ENCODE assay signal across 15 cellular contexts in the genomic region with DNA sequence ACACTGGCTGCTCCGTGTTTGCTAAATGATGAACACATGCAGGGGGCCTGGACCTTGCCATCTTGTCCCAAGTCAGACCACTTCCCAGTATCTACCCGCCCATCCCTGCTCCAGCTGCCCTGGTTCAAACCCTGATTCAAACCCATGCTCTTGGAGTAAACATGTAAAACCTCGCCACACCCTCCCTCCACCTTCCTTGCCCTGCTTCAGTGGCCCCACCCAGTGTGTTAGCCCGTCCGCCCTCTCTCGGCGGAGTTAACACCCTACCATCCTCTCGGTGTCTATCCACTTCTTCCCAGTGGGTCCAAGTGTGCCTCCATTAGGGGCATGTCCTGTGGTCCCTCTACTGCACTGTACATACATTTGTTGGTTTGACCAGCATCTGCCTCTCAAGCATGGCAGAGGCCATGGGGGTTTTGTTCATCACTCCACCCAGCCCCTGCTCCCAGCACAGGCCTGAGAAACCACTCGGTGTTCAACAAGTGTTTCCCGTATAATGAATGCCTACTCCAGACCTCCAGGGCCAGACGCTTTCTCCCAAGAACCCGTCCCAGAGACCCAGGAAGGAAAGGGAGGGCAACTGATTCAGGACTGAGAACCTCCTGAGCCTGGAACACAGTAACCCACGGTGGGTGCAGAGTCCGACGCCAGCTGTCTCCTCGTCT. TPM values are rescaled to one million over a fixed set of nuclear protein-coding genes. Genes with fewer than 3 reads are reported as not detected.
DNase-seq lines count a peak whose midpoint lies in the region; ATAC-seq and TF ChIP-seq lines count a peak whose summit lies in the region.
"Had no signal": no experiment of that assay in that cellular context is flagged by ENCODE, and none has a peak within 500 bp of the region (broad histone marks: within the 10 kb centered on the region; RNA-seq: fewer than 3 reads in every experiment).

No MANE protein-coding gene starts in this region.

- intact Hi-C loops in activated CD8-positive, alpha-beta T cell treated with anti-CD3 and anti-CD28 coated beads for 36 hours (cut with micrococcal nuclease), result no loop called here
- intact Hi-C loops in left colon (cut with DNase I, micrococcal nuclease), result no loop called here

- H3K27ac Mint-ChIP-seq in activated CD8-positive, alpha-beta T cell treated with anti-CD3 and anti-CD28 coated beads, Interleukin-2, amount 10 ng/mL, durations not matched to agents 7 days and 5 days, result peak overlapping the region; percentile 6
- no peak overlapping the region for H3K27ac Mint-ChIP-seq in activated CD8-positive, alpha-beta T cell treated with anti-CD3 and anti-CD28 coated beads for 36 hours
- peak overlapping the region; percentile 13 for H3K27ac Mint-ChIP-seq in stimulated activated memory B cell treated with anti-CD40 and anti-IgM and Interleukin-4, amounts not matched to agents 10 μg/mL and 1 μg/mL and 100 μg/mL, for 72 hours

- CTCF ChIA-PET in activated CD8-positive, alpha-beta T cell treated with anti-CD3 and anti-CD28 coated beads, Interleukin-2, amount 10 ng/mL, durations not matched to agents 7 days and 5 days (lab: Charles Lee), result no interaction called here
- CTCF ChIA-PET in activated CD8-positive, alpha-beta T cell treated with anti-CD3 and anti-CD28 coated beads for 36 hours (lab: Charles Lee), result no interaction called here
- CTCF ChIA-PET in HEK293 (lab: Yijun Ruan, JAX), result interaction anchor here (1.4 kb wide), 1 partner anchor 16 kb away, joined by 3 read pairs; no protein-coding TSS in a partner anchor

- no peaks in the 10 kb centered on the region for H3K4me1 ChIP-seq in HEK293 (ENCODE audit: control insufficient read depth, insufficient read depth, low read length)
- H3K4me1 ChIP-seq: A549 had no signal

- H3K4me1 Mint-ChIP-seq in activated CD8-positive, alpha-beta T cell treated with anti-CD3 and anti-CD28 coated beads, Interleukin-2, amount 10 ng/mL, durations not matched to agents 7 days and 5 days (ENCODE audit: low read depth), result no peaks in the 10 kb centered on the region
- H3K4me1 Mint-ChIP-seq in activated CD8-positive, alpha-beta T cell treated with anti-CD3 and anti-CD28 coated beads for 36 hours (ENCODE audit: low read depth), result no peaks in the 10 kb centered on the region
- peaks cover 20% of the 10 kb centered on the region for H3K4me1 Mint-ChIP-seq in stimulated activated memory B cell treated with anti-CD40 and anti-IgM and Interleukin-4, amounts not matched to agents 10 μg/mL and 1 μg/mL and 100 μg/mL, for 72 hours

- peaks cover 5 to 72% of the 10 kb centered on the region in 2 experiments; a peak in 2 of 3 replicates for H3K36me3 ChIP-seq in HEK293 (ENCODE audit: control insufficient read depth in 2 of 2, insufficient read depth in 1 of 2, low read length in 2 of 2)

- peaks cover 21% of the 10 kb centered on the region for H3K36me3 Mint-ChIP-seq in activated CD8-positive, alpha-beta T cell treated with anti-CD3 and anti-CD28 coated beads, Interleukin-2, amount 10 ng/mL, durations not matched to agents 7 days and 5 days (ENCODE audit: low read depth)
- H3K36me3 Mint-ChIP-seq in activated CD8-positive, alpha-beta T cell treated with anti-CD3 and anti-CD28 coated beads for 36 hours (ENCODE audit: low read depth), result peaks cover 26% of the 10 kb centered on the region
- peaks cover 55% of the 10 kb centered on the region for H3K36me3 Mint-ChIP-seq in stimulated activated memory B cell treated with anti-CD40 and anti-IgM and Interleukin-4, amounts not matched to agents 10 μg/mL and 1 μg/mL and 100 μg/mL, for 72 hours

- POLR2A ChIA-PET in activated CD8-positive, alpha-beta T cell treated with anti-CD3 and anti-CD28 coated beads, Interleukin-2, amount 10 ng/mL, durations not matched to agents 7 days and 5 days (lab: Charles Lee), result interaction anchor here (1.3 kb wide), 1 partner anchor 8 kb away, joined by 5 read pairs; no protein-coding TSS in a partner anchor
- POLR2A ChIA-PET in activated CD8-positive, alpha-beta T cell treated with anti-CD3 and anti-CD28 coated beads for 36 hours (lab: Charles Lee), result no interaction called here
- POLR2A ChIA-PET in HEK293 (lab: Yijun Ruan, JAX), result interaction anchor here (0.6 kb wide), 1 partner anchor 48 kb away, joined by 3 read pairs; no protein-coding TSS in a partner anchor

- H3K4me3 ChIP-seq in HEK293 (ENCODE audit: low read depth, low read length), result no peak overlapping the region
- H3K4me3 ChIP-seq: A549, GM23248 had no signal

- ATAC-seq in activated CD8-positive, alpha-beta T cell treated with anti-CD3 and anti-CD28 coated beads, Interleukin-2, amount 10 ng/mL, durations not matched to agents 7 days and 5 days, result no peak
- ATAC-seq in activated CD8-positive, alpha-beta T cell treated with anti-CD3 and anti-CD28 coated beads for 36 hours, result no peak
- peak; percentile 95 for ATAC-seq in left colon
- ATAC-seq in stimulated activated memory B cell treated with anti-CD40 and anti-IgM and Interleukin-4, amounts not matched to agents 10 μg/mL and 1 μg/mL and 100 μg/mL, for 72 hours, result no peak
- ATAC-seq: A549 had no signal

- H3K27me3 Mint-ChIP-seq in activated CD8-positive, alpha-beta T cell treated with anti-CD3 and anti-CD28 coated beads, Interleukin-2, amount 10 ng/mL, durations not matched to agents 7 days and 5 days (ENCODE audit: low read depth), result no peaks in the 10 kb centered on the region
- H3K27me3 Mint-ChIP-seq in activated CD8-positive, alpha-beta T cell treated with anti-CD3 and anti-CD28 coated beads for 36 hours, result no peaks in the 10 kb centered on the region
- H3K27me3 Mint-ChIP-seq in stimulated activated memory B cell treated with anti-CD40 and anti-IgM and Interleukin-4, amounts not matched to agents 10 μg/mL and 1 μg/mL and 100 μg/mL, for 72 hours, result no peaks in the 10 kb centered on the region

- no peak overlapping the region for H3K27ac ChIP-seq in HEK293 (ENCODE audit: extremely low read depth, low read depth, low read length)
- H3K27ac ChIP-seq: A549, GM23248, HL-60 had no signal

- no peak for TF ChIP-seq CTCF in activated CD8-positive, alpha-beta T cell treated with anti-CD3 and anti-CD28 coated beads for 36 hours (IDR thresholded peaks at IDR 0.05)
- no peak for TF ChIP-seq CTCF in HEK293 (tag by site-specific recombination; IDR thresholded peaks at IDR 0.05)

- no peaks in the 10 kb centered on the region for H3K9me3 ChIP-seq in HEK293 (ENCODE audit: control insufficient read depth, insufficient read depth, low read depth, low read length)
- H3K9me3 ChIP-seq: A549 had no signal

- DNase-seq in activated CD8-positive, alpha-beta T cell treated with anti-CD3 and anti-CD28 coated beads, Interleukin-2, amount 10 ng/mL, durations not matched to agents 7 days and 5 days, result no peak
- no peak for DNase-seq in activated CD8-positive, alpha-beta T cell treated with anti-CD3 and anti-CD28 coated beads for 36 hours
- peak; percentile 59 to 71 for DNase-seq in left colon
- no peak for DNase-seq in NAMALWA (ENCODE audit: low spot score)
- DNase-seq in activated effector memory CD4-positive, alpha-beta T cell treated with Interleukin-2 at 50 U/mL for 16 hours, result no peak
- DNase-seq: C1 segment of cervical spinal cord; GM23248; HCEC 1CT; NCI-H187; NCI-H446; NK-92 treated with Interleukin-12 subunit alpha and Interleukin-12 subunit beta, amount 100 ng/mL, for 24 hours had no signal

- H3K9me3 Mint-ChIP-seq in activated CD8-positive, alpha-beta T cell treated with anti-CD3 and anti-CD28 coated beads, Interleukin-2, amount 10 ng/mL, durations not matched to agents 7 days and 5 days (ENCODE audit: insufficient read depth), result no peaks in the 10 kb centered on the region
- H3K9me3 Mint-ChIP-seq in activated CD8-positive, alpha-beta T cell treated with anti-CD3 and anti-CD28 coated beads for 36 hours, result no peaks in the 10 kb centered on the region
- H3K9me3 Mint-ChIP-seq in stimulated activated memory B cell treated with anti-CD40 and anti-IgM and Interleukin-4, amounts not matched to agents 10 μg/mL and 1 μg/mL and 100 μg/mL, for 72 hours, result no peaks in the 10 kb centered on the region

- no peak overlapping the region for H3K4me3 Mint-ChIP-seq in activated CD8-positive, alpha-beta T cell treated with anti-CD3 and anti-CD28 coated beads, Interleukin-2, amount 10 ng/mL, durations not matched to agents 7 days and 5 days
- no peak overlapping the region for H3K4me3 Mint-ChIP-seq in activated CD8-positive, alpha-beta T cell treated with anti-CD3 and anti-CD28 coated beads for 36 hours
- no peak overlapping the region for H3K4me3 Mint-ChIP-seq in stimulated activated memory B cell treated with anti-CD40 and anti-IgM and Interleukin-4, amounts not matched to agents 10 μg/mL and 1 μg/mL and 100 μg/mL, for 72 hours

TF ChIP-seq in HEK293, 187 proteins besides CTCF, POLR2A, EP300 and RAD21 (continues in another document):
- TF ChIP-seq ZNF266 (tag by site-specific recombination; IDR thresholded peaks at IDR 0.05; ENCODE audit: low read depth) (no peak), HOXD13 (CRISPR knock-in tag; IDR thresholded peaks at IDR 0.05; ENCODE audit: borderline replicate concordance) (no peak), SCRT2 (tag by site-specific recombination; IDR thresholded peaks at IDR 0.05) (peak; percentile 83), ZNF830 (tag by site-specific recombination; IDR thresholded peaks at IDR 0.05; ENCODE audit: low read depth) (no peak)

RNA-seq across cellular contexts. Expression of a gene that starts 37.1 kb away (rescaled TPM):
- 10 to 100 TPM; 38.7 to 41.0 TPM for total RNA-seq in activated CD8-positive, alpha-beta T cell treated with anti-CD3 and anti-CD28 coated beads, Interleukin-2, amount 10 ng/mL, durations not matched to agents 7 days and 5 days
- total RNA-seq in activated CD8-positive, alpha-beta T cell treated with anti-CD3 and anti-CD28 coated beads for 36 hours, result 10 to 100 TPM; 12.2 to 15.1 TPM
- total RNA-seq in left colon, result 100 to 1,000 TPM; 131 to 146 TPM

RNA-seq across cellular contexts. Expression of a gene that starts 49.5 kb away (rescaled TPM):
- total RNA-seq in activated CD8-positive, alpha-beta T cell treated with anti-CD3 and anti-CD28 coated beads, Interleukin-2, amount 10 ng/mL, durations not matched to agents 7 days and 5 days, result 10 to 100 TPM; 32.2 to 32.7 TPM
- total RNA-seq in activated CD8-positive, alpha-beta T cell treated with anti-CD3 and anti-CD28 coated beads for 36 hours, result 10 to 100 TPM; 25.2 to 28.0 TPM
- 10 to 100 TPM; 48.1 to 55.4 TPM for total RNA-seq in left colon

Comparison
In these comparisons a context has a peak if more than half of its experiments do, and no peak if none do; other contexts are left out.
1. DNase-seq: peak in left colon (2 of 2); none in activated CD8-positive, alpha-beta T cell treated with anti-CD3 and anti-CD28 coated beads, Interleukin-2, amount 10 ng/mL, durations not matched to agents 7 days and 5 days (single experiment), activated CD8-positive, alpha-beta T cell treated with anti-CD3 and anti-CD28 coated beads for 36 hours (single experiment), NAMALWA (single experiment) and activated effector memory CD4-positive, alpha-beta T cell treated with Interleukin-2 at 50 U/mL for 16 hours (single experiment).